ENCODE assay signal across 8 cellular contexts in genomic region chr5:91266184-91266705, GRCh38.
A peak's percentile ranks its signal among the peaks of the same experiment; 100 is the strongest.
DNase-seq lines count a peak whose midpoint lies in the region; ATAC-seq and TF ChIP-seq lines count a peak whose summit lies in the region.

No MANE protein-coding gene starts in this region.

- no peak overlapping the region for H4K91ac ChIP-seq in H9 (ENCODE audit: insufficient read length, low read depth, low read length)

- H3F3A ChIP-seq in GM23338 (replicated peaks; ENCODE audit: low read depth) = no peaks in the 10 kb centered on the region

- no peak overlapping the region for H3K56ac ChIP-seq in H9 (ENCODE audit: insufficient read length, low read depth, low read length)

- no peak overlapping the region for H3K27ac Mint-ChIP-seq in activated T-cell treated with anti-CD3 and anti-CD28 coated beads, Interleukin-2, amount 50 U/mL, for 24 hours
- no peak overlapping the region for H3K27ac Mint-ChIP-seq in H9
- H3K27ac Mint-ChIP-seq in GM23338 = no peak overlapping the region

- H3K4me2 ChIP-seq in H9 (ENCODE audit: insufficient read depth, insufficient read length, low read length) = no peak overlapping the region
- no peak overlapping the region for H3K4me2 ChIP-seq in GM23338

- no peak overlapping the region for H3K9ac ChIP-seq in H9 (ENCODE audit: extremely low read depth, insufficient read length, low read length)

- peak overlapping the region; percentile 1 for H3K4me3 Mint-ChIP-seq in activated T-cell treated with anti-CD3 and anti-CD28 coated beads, Interleukin-2, amount 50 U/mL, for 24 hours
- no peak overlapping the region for H3K4me3 Mint-ChIP-seq in H9
- H3K4me3 Mint-ChIP-seq in GM23338 = no peak overlapping the region

- H3K9me2 ChIP-seq in GM23338 (ENCODE audit: insufficient read depth) = 0 out of 2 replicates have a peak, but pooled peaks cover 5% of the 10 kb centered on the region

- no peak overlapping the region for H3T11ph ChIP-seq in H9 (ENCODE audit: low read length)

- H2AFZ ChIP-seq in H9 (ENCODE audit: low read length) = no peak overlapping the region
- no peak overlapping the region for H2AFZ ChIP-seq in GM23338

- H3K4ac ChIP-seq in H9 (ENCODE audit: low read depth, low read length) = no peak overlapping the region

- H4K20me1 ChIP-seq in H9 (ENCODE audit: control insufficient read depth, insufficient read depth, insufficient read length) (no peaks in the 10 kb centered on the region), GM23338 (replicated peaks; ENCODE audit: insufficient read depth) (no peaks in the 10 kb centered on the region)

- H3K27me3 Mint-ChIP-seq in activated T-cell treated with anti-CD3 and anti-CD28 coated beads, Interleukin-2, amount 50 U/mL, for 24 hours = no peaks in the 10 kb centered on the region
- H3K27me3 Mint-ChIP-seq in H9 (ENCODE audit: low read depth) = no peaks in the 10 kb centered on the region
- H3K27me3 Mint-ChIP-seq in GM23338 (ENCODE audit: insufficient read depth, low read depth, poor library complexity) = no peaks in the 10 kb centered on the region

- H3K4me1 ChIP-seq in H9 (ENCODE audit: insufficient read depth, low read length) (no peaks in the 10 kb centered on the region), GM23338 (ENCODE audit: insufficient read depth) (no peaks in the 10 kb centered on the region; the same call in 1 of the 2 replicates)

- no peaks in the 10 kb centered on the region for H3K36me3 Mint-ChIP-seq in activated T-cell treated with anti-CD3 and anti-CD28 coated beads, Interleukin-2, amount 50 U/mL, for 24 hours (ENCODE audit: low read depth)
- H3K36me3 Mint-ChIP-seq in H9 (ENCODE audit: insufficient read depth in 1 of 3, low read depth in 3 of 3) = no peaks in the 10 kb centered on the region
- no peaks in the 10 kb centered on the region for H3K36me3 Mint-ChIP-seq in GM23338 (ENCODE audit: low read depth)

- no peaks in the 10 kb centered on the region for H3K27me3 ChIP-seq in H9 (ENCODE audit: insufficient read depth, low read length)
- H3K27me3 ChIP-seq in GM23338 (ENCODE audit: insufficient read depth) = no peaks in the 10 kb centered on the region

- H2BK12ac ChIP-seq in H9 (ENCODE audit: insufficient read length, low read depth, low read length) = no peak overlapping the region

- H2BK5ac ChIP-seq in H9 (ENCODE audit: insufficient read length, low read length) = no peak overlapping the region

- TF ChIP-seq CTCF in H9 (conservative IDR thresholded peaks at IDR 0.05) = no peak
- no peak for TF ChIP-seq CTCF in GM23338 (conservative IDR thresholded peaks at IDR 0.05; ENCODE audit: low read depth in 2 of 2)

- no CpG with 5 or more reads among the region's 3 CpGs for WGBS in H9 (ENCODE audit: extremely low coverage, insufficient read length, low lambda C conversion rate)

- no peak overlapping the region for H3K23ac ChIP-seq in H9 (ENCODE audit: insufficient read length, low read depth, low read length)

- no peaks in the 10 kb centered on the region for H3K36me3 ChIP-seq in GM23338 (ENCODE audit: insufficient read depth)

- H3K9me3 ChIP-seq in H9 (ENCODE audit: control insufficient read depth, low read depth, low read length) = no peaks in the 10 kb centered on the region

- no peak for DNase-seq in activated T-cell treated with anti-CD3 and anti-CD28 coated beads, Interleukin-2, amount 50 U/mL, for 24 hours
- DNase-seq in activated T-cell treated with anti-CD3 and anti-CD28 coated beads, Interleukin-2, amount 50 U/mL, for 48 hours = no peak
- DNase-seq in glomerular endothelial cell (ENCODE audit: extremely low read depth, low read depth, low spot score) = peak; percentile 36
- DNase-seq in H9 = no peak
- no peak for DNase-seq in activated CD8-positive, alpha-beta memory T cell treated with anti-CD3 and anti-CD28 coated beads, Interleukin-2, amount 50 U/mL, for 4 hours
- no peak for DNase-seq in GM23338 (ENCODE audit: low spot score)

- no peak overlapping the region for H3K4me3 ChIP-seq in GM23338

- H4K8ac ChIP-seq in H9 (replicated peaks; ENCODE audit: insufficient read length, low read depth, low read length) = no peak overlapping the region

- no peaks in the 10 kb centered on the region for H3K9me3 Mint-ChIP-seq in activated T-cell treated with anti-CD3 and anti-CD28 coated beads, Interleukin-2, amount 50 U/mL, for 24 hours
- H3K9me3 Mint-ChIP-seq in H9 = no peaks in the 10 kb centered on the region
- no peaks in the 10 kb centered on the region for H3K9me3 Mint-ChIP-seq in GM23338

- H2AK5ac ChIP-seq in H9 (ENCODE audit: insufficient read length, low read length) = no peak overlapping the region

- H3K27ac ChIP-seq in H9 (ENCODE audit: insufficient read length, low read depth, low read length) (no peak overlapping the region), GM23338 (ENCODE audit: low read depth) (no peak overlapping the region)

- H2BK20ac ChIP-seq in H9 (ENCODE audit: low read depth, low read length, poor library complexity, severe bottlenecking) = no peak overlapping the region

- ATAC-seq in HG03064 (IDR thresholded peaks at IDR 0.05; ENCODE audit: low read depth, unreplicated experiment) (peak; percentile 71), SK-N-SH treated with all-trans-retinoic acid at 6 μM for 48 hours (peak; percentile 87), GM23338 (no peak)

- H3K79me2 ChIP-seq in H9 (ENCODE audit: insufficient read depth, low read length) (no peaks in the 10 kb centered on the region), GM23338 (replicated peaks; ENCODE audit: insufficient read depth) (no peaks in the 10 kb centered on the region)

- H2BK120ac ChIP-seq in H9 (ENCODE audit: low read depth, low read length, poor library complexity, severe bottlenecking) = no peak overlapping the region

- no peak overlapping the region for H2BK15ac ChIP-seq in H9 (ENCODE audit: low read depth, low read length)

- no peak overlapping the region for H3K14ac ChIP-seq in H9 (ENCODE audit: insufficient read depth, low read length)

- no peak overlapping the region for H3K18ac ChIP-seq in H9 (ENCODE audit: insufficient read length, low read depth, low read length)

- H4K5ac ChIP-seq in H9 (ENCODE audit: insufficient read length, low read depth, low read length) = no peak overlapping the region

- H3K4me1 Mint-ChIP-seq in activated T-cell treated with anti-CD3 and anti-CD28 coated beads, Interleukin-2, amount 50 U/mL, for 24 hours (ENCODE audit: low read depth) = peaks cover 20% of the 10 kb centered on the region
- H3K4me1 Mint-ChIP-seq in H9 = peaks cover 12 to 14% of the 10 kb centered on the region in 2 experiments
- H3K4me1 Mint-ChIP-seq in GM23338 = peaks cover 8% of the 10 kb centered on the region

- no peaks in the 10 kb centered on the region for H3K79me1 ChIP-seq in H9 (ENCODE audit: insufficient read depth, low read depth, low read length, poor library complexity, severe bottlenecking)

- no peaks in the 10 kb centered on the region for H3K23me2 ChIP-seq in H9 (ENCODE audit: insufficient read length, low read depth, low read length, poor library complexity, severe bottlenecking)

TF ChIP-seq in SK-N-SH treated with all-trans-retinoic acid at 6 μM for 48 hours, 23 proteins besides CTCF, POLR2A, EP300 and RAD21 (continues in another document):
- TF ChIP-seq PPARA (CRISPR knock-in tag; IDR thresholded peaks at IDR 0.05; ENCODE audit: borderline replicate concordance) (no peak), ZC3H10 (CRISPR knock-in tag; IDR thresholded peaks at IDR 0.05) (no peak), TSHZ2 (CRISPR knock-in tag; IDR thresholded peaks at IDR 0.05) (no peak)

TF ChIP-seq in GM23338, 12 proteins besides CTCF, POLR2A, EP300 and RAD21 (continues in another document):
- TF ChIP-seq STAT1 (IDR thresholded peaks at IDR 0.05; ENCODE audit: unreplicated experiment) (no peak), JUNB (IDR thresholded peaks at IDR 0.05; ENCODE audit: unreplicated experiment) (no peak), ETS1 (IDR thresholded peaks at IDR 0.05) (no peak)
